In the genomic region with DNA sequence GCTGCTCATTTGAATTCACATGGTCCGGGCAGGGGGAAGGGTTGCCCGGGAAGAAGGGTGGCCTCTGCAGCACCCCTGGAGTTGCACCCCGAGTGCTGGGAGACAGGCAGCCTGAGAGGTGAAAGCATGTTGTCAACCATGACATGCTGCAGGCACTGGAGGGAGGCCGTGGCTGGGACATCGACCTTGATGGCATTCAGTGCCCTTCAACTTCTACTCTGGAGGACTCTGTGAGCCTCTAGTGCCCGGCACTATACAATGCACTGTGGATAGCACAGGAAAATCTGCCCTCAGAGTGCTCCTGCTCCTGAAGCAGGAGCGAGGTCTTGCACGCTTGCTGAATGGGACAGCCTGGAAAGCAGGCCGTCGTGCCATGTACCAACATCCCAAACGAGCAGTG, we compare ENCODE assay signal across 1 cellular context.
TF ChIP-seq lines count a peak whose summit lies in the region.

No MANE protein-coding gene starts in this region.

TF ChIP-seq in IMR-90, 13 proteins besides CTCF, POLR2A, EP300 and RAD21 (continued from another document):
- no peak for TF ChIP-seq SMC3 (IDR thresholded peaks at IDR 0.05; ENCODE audit: low read depth, low read length)
- TF ChIP-seq MXI1 (IDR thresholded peaks at IDR 0.05; ENCODE audit: borderline replicate concordance, low read depth, low read length): no peak
- no peak for TF ChIP-seq CEBPB (IDR thresholded peaks at IDR 0.05; ENCODE audit: low read depth, low read length)
- TF ChIP-seq FOS (IDR thresholded peaks at IDR 0.05; ENCODE audit: low read depth, low read length): no peak
- TF ChIP-seq MAFK (IDR thresholded peaks at IDR 0.05; ENCODE audit: low read depth, low read length): no peak
- no peak for TF ChIP-seq CHD1 (IDR thresholded peaks at IDR 0.05; ENCODE audit: low read depth, low read length)
- TF ChIP-seq BHLHE40 (IDR thresholded peaks at IDR 0.05; ENCODE audit: low read depth, low read length): no peak
- no peak for TF ChIP-seq MAZ (IDR thresholded peaks at IDR 0.05; ENCODE audit: borderline replicate concordance, low read depth, low read length)
- TF ChIP-seq RCOR1 (IDR thresholded peaks at IDR 0.05; ENCODE audit: insufficient replicate concordance, low read length): no peak
